Comparison of ENCODE assay signal across 1 cellular context in genomic region chr2:158095912-158096311, GRCh38.
TF ChIP-seq lines count a peak whose summit lies in the region.

No MANE protein-coding gene starts in this region.

TF ChIP-seq in GM23338, 12 proteins besides CTCF, POLR2A, EP300 and RAD21 (continued from another document):
- TF ChIP-seq ETS1 (IDR thresholded peaks at IDR 0.05): no peak
- TF ChIP-seq ZNF331 (CRISPR knock-in tag; IDR thresholded peaks at IDR 0.05; ENCODE audit: low read depth): no peak
- no peak for TF ChIP-seq NANOG (IDR thresholded peaks at IDR 0.05; ENCODE audit: borderline replicate concordance)
- TF ChIP-seq, protein P1, sequence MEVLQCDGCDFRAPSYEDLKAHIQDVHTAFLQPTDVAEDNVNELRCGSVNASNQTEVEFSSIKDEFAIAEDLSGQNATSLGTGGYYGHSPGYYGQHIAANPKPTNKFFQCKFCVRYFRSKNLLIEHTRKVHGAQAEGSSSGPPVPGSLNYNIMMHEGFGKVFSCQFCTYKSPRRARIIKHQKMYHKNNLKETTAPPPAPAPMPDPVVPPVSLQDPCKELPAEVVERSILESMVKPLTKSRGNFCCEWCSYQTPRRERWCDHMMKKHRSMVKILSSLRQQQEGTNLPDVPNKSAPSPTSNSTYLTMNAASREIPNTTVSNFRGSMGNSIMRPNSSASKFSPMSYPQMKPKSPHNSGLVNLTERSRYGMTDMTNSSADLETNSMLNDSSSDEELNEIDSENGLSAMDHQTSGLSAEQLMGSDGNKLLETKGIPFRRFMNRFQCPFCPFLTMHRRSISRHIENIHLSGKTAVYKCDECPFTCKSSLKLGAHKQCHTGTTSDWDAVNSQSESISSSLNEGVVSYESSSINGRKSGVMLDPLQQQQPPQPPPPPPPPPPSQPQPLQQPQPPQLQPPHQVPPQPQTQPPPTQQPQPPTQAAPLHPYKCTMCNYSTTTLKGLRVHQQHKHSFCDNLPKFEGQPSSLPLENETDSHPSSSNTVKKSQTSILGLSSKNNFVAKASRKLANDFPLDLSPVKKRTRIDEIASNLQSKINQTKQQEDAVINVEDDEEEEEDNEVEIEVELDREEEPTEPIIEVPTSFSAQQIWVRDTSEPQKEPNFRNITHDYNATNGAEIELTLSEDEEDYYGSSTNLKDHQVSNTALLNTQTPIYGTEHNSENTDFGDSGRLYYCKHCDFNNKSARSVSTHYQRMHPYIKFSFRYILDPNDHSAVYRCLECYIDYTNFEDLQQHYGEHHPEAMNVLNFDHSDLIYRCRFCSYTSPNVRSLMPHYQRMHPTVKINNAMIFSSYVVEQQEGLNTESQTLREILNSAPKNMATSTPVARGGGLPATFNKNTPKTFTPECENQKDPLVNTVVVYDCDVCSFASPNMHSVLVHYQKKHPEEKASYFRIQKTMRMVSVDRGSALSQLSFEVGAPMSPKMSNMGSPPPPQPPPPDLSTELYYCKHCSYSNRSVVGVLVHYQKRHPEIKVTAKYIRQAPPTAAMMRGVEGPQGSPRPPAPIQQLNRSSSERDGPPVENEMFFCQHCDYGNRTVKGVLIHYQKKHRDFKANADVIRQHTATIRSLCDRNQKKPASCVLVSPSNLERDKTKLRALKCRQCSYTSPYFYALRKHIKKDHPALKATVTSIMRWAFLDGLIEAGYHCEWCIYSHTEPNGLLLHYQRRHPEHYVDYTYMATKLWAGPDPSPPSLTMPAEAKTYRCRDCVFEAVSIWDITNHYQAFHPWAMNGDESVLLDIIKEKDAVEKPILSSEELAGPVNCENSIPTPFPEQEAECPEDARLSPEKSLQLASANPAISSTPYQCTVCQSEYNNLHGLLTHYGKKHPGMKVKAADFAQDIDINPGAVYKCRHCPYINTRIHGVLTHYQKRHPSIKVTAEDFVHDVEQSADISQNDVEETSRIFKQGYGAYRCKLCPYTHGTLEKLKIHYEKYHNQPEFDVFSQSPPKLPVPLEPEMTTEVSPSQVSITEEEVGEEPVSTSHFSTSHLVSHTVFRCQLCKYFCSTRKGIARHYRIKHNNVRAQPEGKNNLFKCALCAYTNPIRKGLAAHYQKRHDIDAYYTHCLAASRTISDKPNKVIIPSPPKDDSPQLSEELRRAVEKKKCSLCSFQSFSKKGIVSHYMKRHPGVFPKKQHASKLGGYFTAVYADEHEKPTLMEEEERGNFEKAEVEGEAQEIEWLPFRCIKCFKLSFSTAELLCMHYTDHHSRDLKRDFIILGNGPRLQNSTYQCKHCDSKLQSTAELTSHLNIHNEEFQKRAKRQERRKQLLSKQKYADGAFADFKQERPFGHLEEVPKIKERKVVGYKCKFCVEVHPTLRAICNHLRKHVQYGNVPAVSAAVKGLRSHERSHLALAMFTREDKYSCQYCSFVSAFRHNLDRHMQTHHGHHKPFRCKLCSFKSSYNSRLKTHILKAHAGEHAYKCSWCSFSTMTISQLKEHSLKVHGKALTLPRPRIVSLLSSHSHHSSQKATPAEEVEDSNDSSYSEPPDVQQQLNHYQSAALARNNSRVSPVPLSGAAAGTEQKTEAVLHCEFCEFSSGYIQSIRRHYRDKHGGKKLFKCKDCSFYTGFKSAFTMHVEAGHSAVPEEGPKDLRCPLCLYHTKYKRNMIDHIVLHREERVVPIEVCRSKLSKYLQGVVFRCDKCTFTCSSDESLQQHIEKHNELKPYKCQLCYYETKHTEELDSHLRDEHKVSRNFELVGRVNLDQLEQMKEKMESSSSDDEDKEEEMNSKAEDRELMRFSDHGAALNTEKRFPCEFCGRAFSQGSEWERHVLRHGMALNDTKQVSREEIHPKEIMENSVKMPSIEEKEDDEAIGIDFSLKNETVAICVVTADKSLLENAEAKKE (CRISPR knock-in tag; IDR thresholded peaks at IDR 0.05): no peak
- TF ChIP-seq EZH2 (IDR thresholded peaks at IDR 0.05; ENCODE audit: low read depth, unreplicated experiment): no peak
